In genomic region chr1:232279909-232280308, GRCh38 we compare ENCODE assay signal across 26 cellular contexts.
"Had no signal": no experiment of that assay in that cellular context is flagged by ENCODE, and none has a peak within 500 bp of the region (broad histone marks: within the 10 kb centered on the region; RNA-seq: fewer than 3 reads in every experiment).

No MANE protein-coding gene starts in this region.

- H3K4me3 ChIP-seq: coronary artery, hepatocyte, lower lobe of right lung, mucosa of descending colon, smooth muscle cell, stomach, thyroid gland, vagina had no signal

- H2AFZ ChIP-seq: hepatocyte, parathyroid adenoma had no signal

- H3K36me3 ChIP-seq: lower lobe of right lung, stomach, thyroid gland, vagina had no signal

- H3K9me3 Mint-ChIP-seq: effector memory CD8-positive, alpha-beta T cell; mesothelial cell of epicardium; natural killer cell treated with Interleukin-12 subunit alpha and Interleukin-12 subunit beta and Interleukin-15 and Interleukin-18, amount 100 ng/mL, for 72 hours had no signal

- H3K27me3 ChIP-seq: hepatocyte, thyroid gland, vagina had no signal

- DNase-seq: dermis blood vessel endothelial cell; effector memory CD8-positive, alpha-beta T cell; head of caudate nucleus; left ventricle myocardium superior; lower lobe of right lung; mucosa of descending colon; naive B cell; stimulated activated CD4-positive, alpha-beta T cell treated with anti-CD3 and anti-CD28 coated beads, Interleukin-12 subunit alpha, Interleukin-12 subunit beta, amount 100 ng/mL, for 4 hours; stimulated activated CD4-positive, alpha-beta T cell treated with anti-CD3 and anti-CD28 coated beads, Interleukin-1b, Interleukin-23, amount 100 ng/mL, for 48 hours; stimulated activated CD4-positive, alpha-beta T cell treated with anti-CD3 and anti-CD28 coated beads, Interleukin-4, amount 100 ng/mL, for 1 hour; stimulated activated CD8-positive, alpha-beta memory T cell treated with anti-CD3 and anti-CD28 coated beads, Interleukin-4, amount 100 ng/mL, for 48 hours; stimulated activated naive CD4-positive, alpha-beta T cell treated with Interleukin-2 at 50 U/mL for 16 hours; stomach; thyroid gland; trophoblast cell had no signal

- H3K4me1 ChIP-seq: lower lobe of right lung, parathyroid adenoma, stomach, thyroid gland had no signal

- H3K36me3 Mint-ChIP-seq: mesothelial cell of epicardium; naive B cell; natural killer cell treated with Interleukin-12 subunit alpha and Interleukin-12 subunit beta and Interleukin-15 and Interleukin-18, amount 100 ng/mL, for 72 hours had no signal

- H3K27ac ChIP-seq: coronary artery, hepatocyte, lower lobe of right lung, parathyroid adenoma, stomach, thyroid gland, vagina had no signal

- H3K4me1 Mint-ChIP-seq: naive B cell had no signal

- H3K9ac ChIP-seq: parathyroid adenoma had no signal

- H3K4me3 Mint-ChIP-seq: effector memory CD8-positive, alpha-beta T cell; mesothelial cell of epicardium; naive B cell; natural killer cell treated with Interleukin-12 subunit alpha and Interleukin-12 subunit beta and Interleukin-15 and Interleukin-18, amount 100 ng/mL, for 72 hours; neural crest cell had no signal

- FAIRE-seq: frontal cortex, keratinocyte had no signal

- H3K79me2 ChIP-seq: hepatocyte, parathyroid adenoma had no signal

- H3K27ac Mint-ChIP-seq: effector memory CD8-positive, alpha-beta T cell; mesothelial cell of epicardium; natural killer cell treated with Interleukin-12 subunit alpha and Interleukin-12 subunit beta and Interleukin-15 and Interleukin-18, amount 100 ng/mL, for 72 hours; progenitor cell of endocrine pancreas had no signal

- H3K4me2 ChIP-seq: hepatocyte, smooth muscle cell had no signal

- H3K9me3 ChIP-seq: lower lobe of right lung, mucosa of descending colon, stomach, thyroid gland, vagina had no signal
